ENCODE assay signal across 25 cellular contexts in the genomic region with DNA sequence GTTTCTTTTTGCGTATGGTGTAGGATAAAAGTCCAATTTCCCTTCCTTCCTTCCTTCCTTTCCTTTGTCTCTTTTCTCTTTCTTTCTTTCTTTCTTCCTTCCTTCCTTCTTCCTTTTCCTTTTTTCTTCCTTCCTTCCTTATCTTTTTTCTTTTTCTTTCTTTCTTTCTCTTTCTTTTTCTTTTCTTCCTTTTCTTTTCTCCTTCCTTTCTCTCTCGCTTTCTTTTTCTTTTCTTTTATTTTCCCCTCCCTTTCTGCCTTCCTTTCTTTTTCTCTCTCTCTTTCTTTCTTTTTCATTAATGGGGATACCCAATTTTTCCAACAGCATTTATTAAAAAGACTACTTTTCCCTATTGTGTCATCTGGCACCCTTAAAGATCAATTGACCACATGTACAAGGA.
A peak's percentile ranks its signal among the peaks of the same experiment; 100 is the strongest.
DNase-seq lines count a peak whose midpoint lies in the region; ATAC-seq, FAIRE-seq and TF ChIP-seq lines count a peak whose summit lies in the region.
"Had no signal": no experiment of that assay in that cellular context is flagged by ENCODE, and none has a peak within 500 bp of the region (broad histone marks: within the 10 kb centered on the region; RNA-seq: fewer than 3 reads in every experiment).

No MANE protein-coding gene starts in this region.

- H3K36me3 Mint-ChIP-seq in CD8-positive, alpha-beta T cell, result no peaks in the 10 kb centered on the region
- no peaks in the 10 kb centered on the region for H3K36me3 Mint-ChIP-seq in WTC11
- H3K36me3 Mint-ChIP-seq: CD8-positive, alpha-beta memory T cell had no signal

- no peaks in the 10 kb centered on the region for H3K4me1 Mint-ChIP-seq in CD8-positive, alpha-beta T cell (ENCODE audit: low read depth)
- no peaks in the 10 kb centered on the region for H3K4me1 Mint-ChIP-seq in WTC11
- H3K4me1 Mint-ChIP-seq: CD8-positive, alpha-beta memory T cell had no signal

- H3K4me3 ChIP-seq in A549 (no peak overlapping the region), K562 (no peak overlapping the region)
- H3K4me3 ChIP-seq in CD8-positive, alpha-beta T cell (ENCODE audit: low read depth, low read length), result no peak overlapping the region
- H3K4me3 ChIP-seq: BLaER1, GM12878 had no signal

- in situ Hi-C loops in K562 (cut with MboI), result no loop called here

- 43% methylated on average over 2 of the region's 2 CpGs for WGBS in A549 (ENCODE audit: missing lambda C conversion rate)
- WGBS in K562 (ENCODE audit: insufficient coverage, low coverage, missing lambda C conversion rate), result 11% methylated on average over 2 of the region's 2 CpGs

- intact Hi-C loops in CD8-positive, alpha-beta T cell (cut with DNase I, micrococcal nuclease), result no loop called here
- intact Hi-C loops in K562 (cut with micrococcal nuclease), result no loop called here

- H3K27ac Mint-ChIP-seq in CD8-positive, alpha-beta T cell, result no peak overlapping the region
- H3K27ac Mint-ChIP-seq in WTC11, result no peak overlapping the region; the same call in 1 of the 2 replicates
- H3K27ac Mint-ChIP-seq: CD4-positive, alpha-beta T cell; CD8-positive, alpha-beta memory T cell had no signal

- H3K9ac ChIP-seq in K562 (ENCODE audit: insufficient read depth in 1 of 2, low read depth in 2 of 2, low read length in 2 of 2), result no peak overlapping the region
- H3K9ac ChIP-seq: BLaER1 had no signal

- H3K9me3 Mint-ChIP-seq in CD8-positive, alpha-beta T cell, result peaks cover 9% of the 10 kb centered on the region
- H3K9me3 Mint-ChIP-seq in WTC11, result no peaks in the 10 kb centered on the region

- TF ChIP-seq RAD21 in A549 (conservative IDR thresholded peaks at IDR 0.05 in 1 of 2, IDR thresholded peaks at IDR 0.05 in 1 of 2), result no peak
- no peak for TF ChIP-seq RAD21 in K562 (CRISPR knock-in tag; conservative IDR thresholded peaks at IDR 0.05 in 1 of 2, IDR thresholded peaks at IDR 0.05 in 1 of 2)

- H4K20me1 ChIP-seq in K562 (replicated peaks; ENCODE audit: control insufficient read depth, insufficient read depth, low read length), result no peaks in the 10 kb centered on the region
- H4K20me1 ChIP-seq: BLaER1 had no signal

- no peaks in the 10 kb centered on the region for H3K9me1 ChIP-seq in K562 (ENCODE audit: control insufficient read depth, insufficient read depth, low read length)

- H3K9me3 ChIP-seq in A549 (peaks cover 4% of the 10 kb centered on the region; the same call in 1 of the 3 replicates), K562 (replicated peaks; ENCODE audit: control insufficient read depth, insufficient read depth, low read depth, low read length) (no peaks in the 10 kb centered on the region)
- no peaks in the 10 kb centered on the region for H3K9me3 ChIP-seq in CD8-positive, alpha-beta T cell (ENCODE audit: low read length)
- H3K9me3 ChIP-seq: BE2C, BLaER1 had no signal

- no peaks in the 10 kb centered on the region for H3K36me3 ChIP-seq in CD8-positive, alpha-beta T cell (ENCODE audit: insufficient read depth, low read length)
- no peaks in the 10 kb centered on the region for H3K36me3 ChIP-seq in K562 (ENCODE audit: control insufficient read depth, insufficient read depth, low read length)
- H3K36me3 ChIP-seq: BE2C, BLaER1 had no signal

- no peaks in the 10 kb centered on the region for H3K27me3 ChIP-seq in CD8-positive, alpha-beta T cell (ENCODE audit: insufficient read depth, low read length)
- no peaks in the 10 kb centered on the region for H3K27me3 ChIP-seq in K562 (ENCODE audit: control insufficient read depth in 2 of 2, insufficient read depth in 2 of 2, low read length in 2 of 2)
- H3K27me3 ChIP-seq: BE2C, BLaER1 had no signal

- no peak for DNase-seq in A549 (ENCODE audit: low read depth in 1 of 2, low spot score in 1 of 2)
- DNase-seq in CD8-positive, alpha-beta T cell, result no peak
- no peak for DNase-seq in WTC11 (ENCODE audit: low spot score)
- no peak for DNase-seq in K562 (ENCODE audit: extremely low read depth in 1 of 4, low spot score in 3 of 4)
- DNase-seq in NCI-H1930 (lab: John Stamatoyannopoulos, UW), result no peak
- DNase-seq: ACHN; BE2C; C1 segment of cervical spinal cord; CD4-positive, alpha-beta T cell; CD8-positive, alpha-beta memory T cell; COR-L47; DMS 273 treated with DMSO at 0.1 percent for 48 hours; DMS153; DMS53; DMS79; DND-41; EL; GDM1 had no signal

- TF ChIP-seq EP300 in A549 (IDR thresholded peaks at IDR 0.05) (no peak), K562 (IDR thresholded peaks at IDR 0.05; ENCODE audit: low read length) (no peak)

- H3K4me2 ChIP-seq in A549 (no peak overlapping the region), K562 (ENCODE audit: insufficient read depth, low read length) (no peak overlapping the region)
- H3K4me2 ChIP-seq: BLaER1 had no signal

- no peaks in the 10 kb centered on the region for H3K4me1 ChIP-seq in A549
- no peaks in the 10 kb centered on the region for H3K4me1 ChIP-seq in CD8-positive, alpha-beta T cell (ENCODE audit: insufficient read depth, low read length)
- no peaks in the 10 kb centered on the region for H3K4me1 ChIP-seq in K562 (replicated peaks in 1 of 2; ENCODE audit: control insufficient read depth in 2 of 2, insufficient read depth in 2 of 2, low read length in 2 of 2)
- H3K4me1 ChIP-seq: BE2C, BLaER1 had no signal

- no peak overlapping the region for H2AFZ ChIP-seq in K562 (ENCODE audit: low read depth, low read length)

- CTCF ChIA-PET in A549 (lab: Yijun Ruan, JAX), result no interaction called here
- CTCF ChIA-PET in CD8-positive, alpha-beta T cell (lab: Charles Lee), result no interaction called here
- CTCF ChIA-PET in WTC11 (lab: Charles Lee), result no interaction called here
- CTCF ChIA-PET in K562 (lab: Yijun Ruan, JAX; ENCODE audit: low intra/inter-chr PET ratio), result no interaction called here

- POLR2A ChIA-PET in A549 (lab: Yijun Ruan, JAX), result no interaction called here
- POLR2A ChIA-PET in CD8-positive, alpha-beta T cell (lab: Charles Lee), result no interaction called here
- POLR2A ChIA-PET in WTC11 (lab: Charles Lee), result no interaction called here
- POLR2A ChIA-PET in K562 (lab: Yijun Ruan, JAX), result no interaction called here

- FAIRE-seq in A549 (lab: Jason Lieb, UNC) (no peak), K562 (lab: Jason Lieb, UNC) (no peak)
- FAIRE-seq: GM12878, GM12892, GM18507 had no signal

- TF ChIP-seq CTCF in A549 (IDR thresholded peaks at IDR 0.05) (no peak), WTC11 (IDR thresholded peaks at IDR 0.05) (no peak), K562 (IDR thresholded peaks at IDR 0.05 in 2 of 3, conservative IDR thresholded peaks at IDR 0.05 in 1 of 3; ENCODE audit: insufficient read depth in 2 of 3, low read depth in 1 of 3, low read length in 3 of 3) (no peak)
- peak; percentile 21 for TF ChIP-seq CTCF in CD8-positive, alpha-beta T cell (IDR thresholded peaks at IDR 0.05)

- no peaks in the 10 kb centered on the region for H3K79me2 ChIP-seq in K562 (ENCODE audit: control insufficient read depth, insufficient read depth, low read length)

- no TSS peak for BruUV-seq in K562 (replicated peaks; lab: Mats Ljungman, UMichigan)

- no peak for TF ChIP-seq POLR2A in A549 (IDR thresholded peaks at IDR 0.05; ENCODE audit: low read length)
- TF ChIP-seq POLR2A in K562 (conservative IDR thresholded peaks at IDR 0.05), result no peak

- H3K4me3 Mint-ChIP-seq in CD8-positive, alpha-beta T cell, result no peak overlapping the region
- no peak overlapping the region for H3K4me3 Mint-ChIP-seq in WTC11
- H3K4me3 Mint-ChIP-seq: CD4-positive, alpha-beta T cell; CD8-positive, alpha-beta memory T cell had no signal

- ATAC-seq in A549 (no peak), WTC11 (no peak), K562 (no peak), HG02798 (IDR thresholded peaks at IDR 0.05; ENCODE audit: poor library complexity, unreplicated experiment) (no peak), HG03457 (IDR thresholded peaks at IDR 0.05; ENCODE audit: unreplicated experiment) (no peak)
- ATAC-seq in CD8-positive, alpha-beta T cell, result no peak
- ATAC-seq: GM12878 had no signal

- H3K27ac ChIP-seq in A549 (no peak overlapping the region), K562 (ENCODE audit: extremely low read depth, low read depth, low read length) (no peak overlapping the region)
- no peak overlapping the region for H3K27ac ChIP-seq in CD8-positive, alpha-beta T cell (ENCODE audit: low read depth, low read length)
- H3K27ac ChIP-seq: 22Rv1, BLaER1 had no signal

- no peaks in the 10 kb centered on the region for H3K27me3 Mint-ChIP-seq in CD8-positive, alpha-beta T cell (ENCODE audit: low read depth)
- no peaks in the 10 kb centered on the region for H3K27me3 Mint-ChIP-seq in WTC11 (ENCODE audit: low read depth)
- H3K27me3 Mint-ChIP-seq: CD4-positive, alpha-beta T cell; CD8-positive, alpha-beta memory T cell had no signal

TF ChIP-seq in A549, 52 proteins besides CTCF, POLR2A, EP300 and RAD21:
- TF ChIP-seq CBX2 (IDR thresholded peaks at IDR 0.05; ENCODE audit: borderline replicate concordance, low read depth) (no peak), PHF8 (IDR thresholded peaks at IDR 0.05; ENCODE audit: borderline replicate concordance, low read depth) (peak; percentile 11; the same call in 1 of the 2 replicates)

TF ChIP-seq in K562, 482 proteins besides CTCF, POLR2A, EP300 and RAD21:
- TF ChIP-seq TARDBP (IDR thresholded peaks at IDR 0.05), result no peak
- TF ChIP-seq, protein P1, sequence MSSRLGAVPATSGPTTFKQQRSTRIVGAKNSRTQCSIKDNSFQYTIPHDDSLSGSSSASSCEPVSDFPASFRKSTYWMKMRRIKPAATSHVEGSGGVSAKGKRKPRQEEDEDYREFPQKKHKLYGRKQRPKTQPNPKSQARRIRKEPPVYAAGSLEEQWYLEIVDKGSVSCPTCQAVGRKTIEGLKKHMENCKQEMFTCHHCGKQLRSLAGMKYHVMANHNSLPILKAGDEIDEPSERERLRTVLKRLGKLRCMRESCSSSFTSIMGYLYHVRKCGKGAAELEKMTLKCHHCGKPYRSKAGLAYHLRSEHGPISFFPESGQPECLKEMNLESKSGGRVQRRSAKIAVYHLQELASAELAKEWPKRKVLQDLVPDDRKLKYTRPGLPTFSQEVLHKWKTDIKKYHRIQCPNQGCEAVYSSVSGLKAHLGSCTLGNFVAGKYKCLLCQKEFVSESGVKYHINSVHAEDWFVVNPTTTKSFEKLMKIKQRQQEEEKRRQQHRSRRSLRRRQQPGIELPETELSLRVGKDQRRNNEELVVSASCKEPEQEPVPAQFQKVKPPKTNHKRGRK (tag; IDR thresholded peaks at IDR 0.05), result peak; percentile 49; the same call in 1 of the 2 replicates
TF ChIP-seq in K562: peak in this region for 1.
